In the genomic region with DNA sequence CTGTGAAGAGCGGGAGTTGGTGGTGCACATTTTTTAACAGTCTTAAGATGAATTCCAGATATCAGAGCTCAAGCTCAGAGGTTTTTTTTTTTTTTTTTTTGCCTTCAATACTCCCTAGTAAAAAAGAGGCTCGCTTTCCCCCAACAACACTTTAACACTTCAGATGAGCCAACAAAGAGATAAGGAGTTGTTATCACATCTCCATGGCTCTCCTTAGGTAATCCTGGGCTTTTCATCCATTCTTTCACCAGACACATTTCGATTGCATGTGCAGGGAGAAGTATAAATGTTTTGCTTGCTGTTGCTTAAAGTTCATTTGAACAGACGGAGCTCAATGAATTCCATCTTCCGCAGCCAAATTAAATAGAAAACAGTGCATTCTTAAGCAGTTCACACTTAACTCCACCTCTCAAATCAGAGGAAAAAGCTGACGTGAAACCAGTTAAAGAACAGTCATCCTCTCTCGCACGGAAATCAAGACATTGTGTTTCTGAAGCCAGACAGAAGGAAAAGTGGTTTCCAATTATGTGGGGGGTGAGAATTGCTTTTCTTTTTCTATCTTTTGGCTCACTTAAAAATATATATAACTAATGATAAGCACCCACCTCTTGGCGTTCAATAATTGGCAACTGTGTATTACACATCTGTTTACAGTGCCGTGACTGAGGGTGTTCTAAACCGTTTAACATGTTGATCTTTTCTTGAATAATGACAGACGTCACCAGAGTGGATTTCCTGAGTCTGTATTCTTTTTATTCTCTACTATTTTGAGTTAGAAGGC, we compare ENCODE assay signal across 9 cellular contexts.
A peak's percentile ranks its signal among the peaks of the same experiment; 100 is the strongest.
DNase-seq lines count a peak whose midpoint lies in the region; ATAC-seq and TF ChIP-seq lines count a peak whose summit lies in the region.
"Had no signal": no experiment of that assay in that cellular context is flagged by ENCODE, and none has a peak within 500 bp of the region (broad histone marks: within the 10 kb centered on the region; RNA-seq: fewer than 3 reads in every experiment).

No MANE protein-coding gene starts in this region.

- H3K36me3 Mint-ChIP-seq in mesothelial cell of epicardium = no peaks in the 10 kb centered on the region

- intact Hi-C loops in Right ventricle myocardium inferior (cut with DNase I) (no loop called here), cardiac septum (cut with DNase I) (loop anchor here (2.0 to 5.0 kb wide), 2 partner anchors 49 to 115 kb away; no protein-coding TSS in a partner anchor), esophagus muscularis mucosa (cut with DNase I) (loop anchor here (10.0 kb wide), 1 partner anchor 111 kb away; no protein-coding TSS in a partner anchor), vagina (cut with DNase I) (no loop called here)

- H3K4me1 ChIP-seq in esophagus muscularis mucosa (peaks cover 16 to 40% (median 35%) of the 10 kb centered on the region in 4 donors), vagina (peaks cover 41% of the 10 kb centered on the region)
- H3K4me1 ChIP-seq: prostate gland had no signal

- no peaks in the 10 kb centered on the region for H3K9me3 Mint-ChIP-seq in mesothelial cell of epicardium

- TF ChIP-seq EP300 in esophagus muscularis mucosa (IDR thresholded peaks at IDR 0.05) = no peak

- whole genome bisulfite sequencing in esophagus muscularis mucosa = 55% methylated on average over 12 of the region's 12 CpGs

- H3K9me3 ChIP-seq in esophagus muscularis mucosa (no peaks in the 10 kb centered on the region), vagina (no peaks in the 10 kb centered on the region)
- H3K9me3 ChIP-seq: prostate gland had no signal

- TF ChIP-seq CTCF in esophagus muscularis mucosa (IDR thresholded peaks at IDR 0.05) = no peak
- no peak for TF ChIP-seq CTCF in mesothelial cell of epicardium (IDR thresholded peaks at IDR 0.05; ENCODE audit: unreplicated experiment)
- TF ChIP-seq CTCF in vagina (IDR thresholded peaks at IDR 0.05) = no peak

- H3K27ac ChIP-seq in esophagus muscularis mucosa (replicated peaks in 1 of 4) = peak overlapping the region; percentile 5 to 57 (median 52)
- H3K27ac ChIP-seq in vagina = peak overlapping the region; percentile 42
- H3K27ac ChIP-seq: prostate gland had no signal

- no peaks in the 10 kb centered on the region for H3K36me3 ChIP-seq in esophagus muscularis mucosa
- no peaks in the 10 kb centered on the region for H3K36me3 ChIP-seq in vagina
- H3K36me3 ChIP-seq: prostate gland had no signal

- TF ChIP-seq POLR2A in esophagus muscularis mucosa (IDR thresholded peaks at IDR 0.05; ENCODE audit: low read depth) (no peak), vagina (IDR thresholded peaks at IDR 0.05) (no peak), GM18505 (IDR thresholded peaks at IDR 0.05; ENCODE audit: borderline replicate concordance, extremely low read depth, insufficient read depth, insufficient read length) (no peak)

- peaks cover 14% of the 10 kb centered on the region for H3K4me1 Mint-ChIP-seq in mesothelial cell of epicardium

- H3K27ac Mint-ChIP-seq in mesothelial cell of epicardium = no peak overlapping the region

- peak overlapping the region in 2 of 4 donors; percentile 21 to 33 for H3K4me3 ChIP-seq in esophagus muscularis mucosa
- H3K4me3 ChIP-seq in vagina = peak overlapping the region in 1 of 2 donors; percentile 20
- H3K4me3 ChIP-seq: prostate gland had no signal

- DNase-seq in Right ventricle myocardium inferior (ENCODE audit: missing footprints) = no peak
- no peak for DNase-seq in cardiac septum (ENCODE audit: low spot score)
- no peak for DNase-seq in esophagus muscularis mucosa (ENCODE audit: extremely low spot score)
- DNase-seq in mesothelial cell of epicardium (ENCODE audit: low spot score in 2 of 2, unreplicated experiment in 2 of 2) = no peak
- no peak for DNase-seq in vagina (ENCODE audit: extremely low spot score in 2 of 2)
- DNase-seq in stimulated activated CD4-positive, alpha-beta T cell treated with anti-CD3 and anti-CD28 coated beads, Interleukin-2, amount 100 ng/mL, for 48 hours = no peak

- H3K4me3 Mint-ChIP-seq in mesothelial cell of epicardium = peak overlapping the region; percentile 17

- H3K27me3 ChIP-seq in esophagus muscularis mucosa = no peaks in the 10 kb centered on the region
- no peaks in the 10 kb centered on the region for H3K27me3 ChIP-seq in vagina

- H3K27me3 Mint-ChIP-seq in mesothelial cell of epicardium (ENCODE audit: low read depth) = no peaks in the 10 kb centered on the region

- ATAC-seq in Right ventricle myocardium inferior = peak; percentile 28
- ATAC-seq in GM18505 (IDR thresholded peaks at IDR 0.05; ENCODE audit: unreplicated experiment) = no peak
- ATAC-seq in activated CD4-positive, CD25-positive, alpha-beta regulatory T cell treated with anti-CD3 and anti-CD28 coated beads, Interleukin-2, amount 50 U/mL, for 24 hours = no peak

Comparison
In these comparisons a context has a peak if more than half of its experiments do, and no peak if none do; other contexts are left out.
1. intact Hi-C loops: an anchor here in cardiac septum (2.0 to 5.0 kb wide) and esophagus muscularis mucosa (10.0 kb wide); none called in Right ventricle myocardium inferior and vagina.